15 cellular contexts compared by ENCODE assay signal in genomic region chr3:42213417-42213816, GRCh38. TPM values are rescaled to one million over a fixed set of nuclear protein-coding genes. Genes with fewer than 3 reads are reported as not detected.
DNase-seq lines count a peak whose midpoint lies in the region; ATAC-seq and TF ChIP-seq lines count a peak whose summit lies in the region.
"Had no signal": no experiment of that assay in that cellular context is flagged by ENCODE, and none has a peak within 500 bp of the region (broad histone marks: within the 10 kb centered on the region; RNA-seq: fewer than 3 reads in every experiment).

No MANE protein-coding gene starts in this region.

- peaks cover 18 to 32% of the 10 kb centered on the region in 2 donors for H3K36me3 Mint-ChIP-seq in naive B cell

- peak; percentile 45 for ATAC-seq in GM18502 (IDR thresholded peaks at IDR 0.05; ENCODE audit: poor library complexity, unreplicated experiment)
- peak; percentile 50 for ATAC-seq in GM21423 (IDR thresholded peaks at IDR 0.05; ENCODE audit: unreplicated experiment)
- peak; percentile 66 to 69 for ATAC-seq in naive B cell (ENCODE audit: low read depth in 2 of 2)
- no peak for ATAC-seq in HG02884 (IDR thresholded peaks at IDR 0.05; ENCODE audit: unreplicated experiment)

- H3K27ac ChIP-seq in RWPE1, result 0 out of 2 replicates have a peak overlapping the region, but pooled peaks have one; percentile 1
- H3K27ac ChIP-seq: esophagus muscularis mucosa, neutrophil had no signal

- H3K4me1 Mint-ChIP-seq in naive B cell, result peaks cover 56 to 69% (median 68%) of the 10 kb centered on the region in 3 donors

- CTCF ChIA-PET in RWPE1 (lab: Yijun Ruan, JAX), result interaction anchor here (0.5 kb wide), 1 partner anchor 35 kb away, joined by 3 read pairs; no protein-coding TSS in a partner anchor

- POLR2A ChIA-PET in RWPE1 (lab: Yijun Ruan, JAX; ENCODE audit: low non-redundant PET), result no interaction called here

- H3K4me3 Mint-ChIP-seq in naive B cell, result peak overlapping the region; percentile 21 to 78 (median 62)

- no peak for TF ChIP-seq CTCF in RWPE1 (conservative IDR thresholded peaks at IDR 0.05; ENCODE audit: low read depth)

- DNase-seq in RWPE1 (ENCODE audit: low spot score), result no peak
- DNase-seq in naive B cell, result peak; percentile 23
- DNase-seq in ureter (ENCODE audit: low spot score), result no peak
- no peak for DNase-seq in SW480 (ENCODE audit: low spot score)
- DNase-seq in SK-N-DZ (ENCODE audit: low spot score), result no peak
- DNase-seq: activated CD4-positive, alpha-beta T cell treated with anti-CD3 and anti-CD28 coated beads, Interleukin-2, amount 50 U/mL, for 48 hours; DMS153; NCI-H2081; SHP77 treated with DMSO at 0.1 percent for 48 hours; stimulated activated naive CD4-positive, alpha-beta T cell treated with Interleukin-2 at 50 U/mL for 16 hours had no signal

- no peaks in the 10 kb centered on the region for H3K9me3 Mint-ChIP-seq in naive B cell

- no peaks in the 10 kb centered on the region for H3K27me3 Mint-ChIP-seq in naive B cell

- peak overlapping the region; percentile 39 to 96 (median 91) for H3K27ac Mint-ChIP-seq in naive B cell

RNA-seq across cellular contexts. Expression of gene CCK, which starts 52.6 kb away (rescaled TPM):
- not detected for polyA plus RNA-seq in naive B cell (ENCODE audit: low read depth in 6 of 6)
- not detected for total RNA-seq in ureter
- polyA plus RNA-seq in SK-N-DZ (2014; cell fraction: cytosol; rRNA removed), result not detected in 2 replicates
- polyA plus RNA-seq in SK-N-DZ (2014; cell fraction: nucleus; rRNA removed), result not detected in 2 replicates
